In genomic region chr4:54971474-54971950, GRCh38 we compare ENCODE assay signal across 8 cellular contexts.
DNase-seq lines count a peak whose midpoint lies in the region; ATAC-seq and TF ChIP-seq lines count a peak whose summit lies in the region.
"Had no signal": no experiment of that assay in that cellular context is flagged by ENCODE, and none has a peak within 500 bp of the region (broad histone marks: within the 10 kb centered on the region; RNA-seq: fewer than 3 reads in every experiment).

No MANE protein-coding gene starts in this region.

- H3K27ac ChIP-seq in GM23338 (ENCODE audit: low read depth) (no peak overlapping the region), foreskin keratinocyte (no peak overlapping the region), psoas muscle (no peak overlapping the region)

- H3K79me2 ChIP-seq in GM23338 (replicated peaks; ENCODE audit: insufficient read depth): no peaks in the 10 kb centered on the region

- ATAC-seq in GM23338 (peak; percentile 94), foreskin keratinocyte (peak; percentile 83), psoas muscle (no peak)
- ATAC-seq in activated CD8-positive, alpha-beta memory T cell treated with anti-CD3 and anti-CD28 coated beads, Interleukin-2, amount 10 ng/mL, durations not matched to agents 7 days and 5 days: no peak

- intact Hi-C loops in psoas muscle (cut with DNase I): no loop called here

- H3K4me1 ChIP-seq in GM23338 (ENCODE audit: insufficient read depth) (no peaks in the 10 kb centered on the region), foreskin keratinocyte (no peaks in the 10 kb centered on the region), psoas muscle (no peaks in the 10 kb centered on the region)

- H3K27me3 ChIP-seq in GM23338 (ENCODE audit: insufficient read depth) (no peaks in the 10 kb centered on the region), foreskin keratinocyte (peaks cover 5% of the 10 kb centered on the region), psoas muscle (ENCODE audit: insufficient read depth in 3 of 3, low read length in 2 of 3) (peaks cover 0 to 1% (median 0%) of the 10 kb centered on the region in 3 donors)

- H3K9me2 ChIP-seq in GM23338 (ENCODE audit: insufficient read depth): 0 out of 2 replicates have a peak, but pooled peaks cover 4% of the 10 kb centered on the region

- no peaks in the 10 kb centered on the region for H3K36me3 Mint-ChIP-seq in GM23338 (ENCODE audit: low read depth)
- no peaks in the 10 kb centered on the region for H3K36me3 Mint-ChIP-seq in activated CD8-positive, alpha-beta memory T cell treated with anti-CD3 and anti-CD28 coated beads, Interleukin-2, amount 10 ng/mL, durations not matched to agents 7 days and 5 days
- H3K36me3 Mint-ChIP-seq: activated naive CD8-positive, alpha-beta T cell had no signal

- no peaks in the 10 kb centered on the region for H3K27me3 Mint-ChIP-seq in GM23338 (ENCODE audit: insufficient read depth, low read depth, poor library complexity)
- no peaks in the 10 kb centered on the region for H3K27me3 Mint-ChIP-seq in activated CD8-positive, alpha-beta memory T cell treated with anti-CD3 and anti-CD28 coated beads, Interleukin-2, amount 10 ng/mL, durations not matched to agents 7 days and 5 days

- peaks cover 4% of the 10 kb centered on the region; the same call in 2 of the 3 replicates for H3K4me1 Mint-ChIP-seq in GM23338
- no peaks in the 10 kb centered on the region for H3K4me1 Mint-ChIP-seq in activated CD8-positive, alpha-beta memory T cell treated with anti-CD3 and anti-CD28 coated beads, Interleukin-2, amount 10 ng/mL, durations not matched to agents 7 days and 5 days

- peak; percentile 78 to 99 for TF ChIP-seq CTCF in GM23338 (conservative IDR thresholded peaks at IDR 0.05; ENCODE audit: low read depth in 2 of 2)
- peak; percentile 85 for TF ChIP-seq CTCF in foreskin keratinocyte (conservative IDR thresholded peaks at IDR 0.05)
- peak; percentile 50 for TF ChIP-seq CTCF in psoas muscle (IDR thresholded peaks at IDR 0.05)

- no peaks in the 10 kb centered on the region for H3K9me3 ChIP-seq in psoas muscle

- 2 to 5% (median 5%) methylated on average over 7 of the region's 7 CpGs for WGBS in psoas muscle, 3 donors

- no peaks in the 10 kb centered on the region for H3K36me3 ChIP-seq in GM23338 (ENCODE audit: insufficient read depth)
- H3K36me3 ChIP-seq in psoas muscle (ENCODE audit: insufficient read depth in 1 of 2, low read depth in 1 of 2): no peaks in the 10 kb centered on the region

- H4K20me1 ChIP-seq in GM23338 (replicated peaks; ENCODE audit: insufficient read depth): no peaks in the 10 kb centered on the region

- H2AFZ ChIP-seq in GM23338: no peak overlapping the region

- H3K4me3 Mint-ChIP-seq in GM23338: no peak overlapping the region
- H3K4me3 Mint-ChIP-seq in activated CD8-positive, alpha-beta memory T cell treated with anti-CD3 and anti-CD28 coated beads, Interleukin-2, amount 10 ng/mL, durations not matched to agents 7 days and 5 days: no peak overlapping the region
- H3K4me3 Mint-ChIP-seq: activated naive CD8-positive, alpha-beta T cell had no signal

- CTCF ChIA-PET in activated CD8-positive, alpha-beta memory T cell treated with anti-CD3 and anti-CD28 coated beads, Interleukin-2, amount 10 ng/mL, durations not matched to agents 7 days and 5 days (lab: Charles Lee): interaction anchor here (0.8 kb wide), 1 partner anchor 766 kb away, joined by 4 read pairs; no protein-coding TSS in a partner anchor

- no peak overlapping the region for H3K4me2 ChIP-seq in GM23338

- H3K4me3 ChIP-seq in GM23338: no peak overlapping the region
- no peak overlapping the region for H3K4me3 ChIP-seq in psoas muscle

- H3F3A ChIP-seq in GM23338 (replicated peaks; ENCODE audit: low read depth): no peaks in the 10 kb centered on the region

- no peak overlapping the region for H3K27ac Mint-ChIP-seq in GM23338
- H3K27ac Mint-ChIP-seq in activated CD8-positive, alpha-beta memory T cell treated with anti-CD3 and anti-CD28 coated beads, Interleukin-2, amount 10 ng/mL, durations not matched to agents 7 days and 5 days: no peak overlapping the region
- H3K27ac Mint-ChIP-seq: activated naive CD8-positive, alpha-beta T cell had no signal

- DNase-seq in GM04503 (ENCODE audit: low read depth) (peak; percentile 8), GM23338 (ENCODE audit: low spot score) (peak; percentile 82), NCI-H1417 treated with DMSO at 0.1 percent for 48 hours (lab: John Stamatoyannopoulos, UW) (peak; percentile 33), SW480 (ENCODE audit: low spot score) (peak; percentile 12), foreskin keratinocyte (peak; percentile 8 to 46), psoas muscle (no peak)
- no peak for DNase-seq in activated CD8-positive, alpha-beta memory T cell treated with anti-CD3 and anti-CD28 coated beads, Interleukin-2, amount 10 ng/mL, durations not matched to agents 7 days and 5 days

- no peaks in the 10 kb centered on the region for H3K9me3 Mint-ChIP-seq in GM23338
- H3K9me3 Mint-ChIP-seq in activated CD8-positive, alpha-beta memory T cell treated with anti-CD3 and anti-CD28 coated beads, Interleukin-2, amount 10 ng/mL, durations not matched to agents 7 days and 5 days (ENCODE audit: low read depth): no peaks in the 10 kb centered on the region

TF ChIP-seq in GM23338, 12 proteins besides CTCF, POLR2A, EP300 and RAD21:
- no peak for TF ChIP-seq ZNF331 (CRISPR knock-in tag; IDR thresholded peaks at IDR 0.05; ENCODE audit: low read depth)
- TF ChIP-seq, protein P1, sequence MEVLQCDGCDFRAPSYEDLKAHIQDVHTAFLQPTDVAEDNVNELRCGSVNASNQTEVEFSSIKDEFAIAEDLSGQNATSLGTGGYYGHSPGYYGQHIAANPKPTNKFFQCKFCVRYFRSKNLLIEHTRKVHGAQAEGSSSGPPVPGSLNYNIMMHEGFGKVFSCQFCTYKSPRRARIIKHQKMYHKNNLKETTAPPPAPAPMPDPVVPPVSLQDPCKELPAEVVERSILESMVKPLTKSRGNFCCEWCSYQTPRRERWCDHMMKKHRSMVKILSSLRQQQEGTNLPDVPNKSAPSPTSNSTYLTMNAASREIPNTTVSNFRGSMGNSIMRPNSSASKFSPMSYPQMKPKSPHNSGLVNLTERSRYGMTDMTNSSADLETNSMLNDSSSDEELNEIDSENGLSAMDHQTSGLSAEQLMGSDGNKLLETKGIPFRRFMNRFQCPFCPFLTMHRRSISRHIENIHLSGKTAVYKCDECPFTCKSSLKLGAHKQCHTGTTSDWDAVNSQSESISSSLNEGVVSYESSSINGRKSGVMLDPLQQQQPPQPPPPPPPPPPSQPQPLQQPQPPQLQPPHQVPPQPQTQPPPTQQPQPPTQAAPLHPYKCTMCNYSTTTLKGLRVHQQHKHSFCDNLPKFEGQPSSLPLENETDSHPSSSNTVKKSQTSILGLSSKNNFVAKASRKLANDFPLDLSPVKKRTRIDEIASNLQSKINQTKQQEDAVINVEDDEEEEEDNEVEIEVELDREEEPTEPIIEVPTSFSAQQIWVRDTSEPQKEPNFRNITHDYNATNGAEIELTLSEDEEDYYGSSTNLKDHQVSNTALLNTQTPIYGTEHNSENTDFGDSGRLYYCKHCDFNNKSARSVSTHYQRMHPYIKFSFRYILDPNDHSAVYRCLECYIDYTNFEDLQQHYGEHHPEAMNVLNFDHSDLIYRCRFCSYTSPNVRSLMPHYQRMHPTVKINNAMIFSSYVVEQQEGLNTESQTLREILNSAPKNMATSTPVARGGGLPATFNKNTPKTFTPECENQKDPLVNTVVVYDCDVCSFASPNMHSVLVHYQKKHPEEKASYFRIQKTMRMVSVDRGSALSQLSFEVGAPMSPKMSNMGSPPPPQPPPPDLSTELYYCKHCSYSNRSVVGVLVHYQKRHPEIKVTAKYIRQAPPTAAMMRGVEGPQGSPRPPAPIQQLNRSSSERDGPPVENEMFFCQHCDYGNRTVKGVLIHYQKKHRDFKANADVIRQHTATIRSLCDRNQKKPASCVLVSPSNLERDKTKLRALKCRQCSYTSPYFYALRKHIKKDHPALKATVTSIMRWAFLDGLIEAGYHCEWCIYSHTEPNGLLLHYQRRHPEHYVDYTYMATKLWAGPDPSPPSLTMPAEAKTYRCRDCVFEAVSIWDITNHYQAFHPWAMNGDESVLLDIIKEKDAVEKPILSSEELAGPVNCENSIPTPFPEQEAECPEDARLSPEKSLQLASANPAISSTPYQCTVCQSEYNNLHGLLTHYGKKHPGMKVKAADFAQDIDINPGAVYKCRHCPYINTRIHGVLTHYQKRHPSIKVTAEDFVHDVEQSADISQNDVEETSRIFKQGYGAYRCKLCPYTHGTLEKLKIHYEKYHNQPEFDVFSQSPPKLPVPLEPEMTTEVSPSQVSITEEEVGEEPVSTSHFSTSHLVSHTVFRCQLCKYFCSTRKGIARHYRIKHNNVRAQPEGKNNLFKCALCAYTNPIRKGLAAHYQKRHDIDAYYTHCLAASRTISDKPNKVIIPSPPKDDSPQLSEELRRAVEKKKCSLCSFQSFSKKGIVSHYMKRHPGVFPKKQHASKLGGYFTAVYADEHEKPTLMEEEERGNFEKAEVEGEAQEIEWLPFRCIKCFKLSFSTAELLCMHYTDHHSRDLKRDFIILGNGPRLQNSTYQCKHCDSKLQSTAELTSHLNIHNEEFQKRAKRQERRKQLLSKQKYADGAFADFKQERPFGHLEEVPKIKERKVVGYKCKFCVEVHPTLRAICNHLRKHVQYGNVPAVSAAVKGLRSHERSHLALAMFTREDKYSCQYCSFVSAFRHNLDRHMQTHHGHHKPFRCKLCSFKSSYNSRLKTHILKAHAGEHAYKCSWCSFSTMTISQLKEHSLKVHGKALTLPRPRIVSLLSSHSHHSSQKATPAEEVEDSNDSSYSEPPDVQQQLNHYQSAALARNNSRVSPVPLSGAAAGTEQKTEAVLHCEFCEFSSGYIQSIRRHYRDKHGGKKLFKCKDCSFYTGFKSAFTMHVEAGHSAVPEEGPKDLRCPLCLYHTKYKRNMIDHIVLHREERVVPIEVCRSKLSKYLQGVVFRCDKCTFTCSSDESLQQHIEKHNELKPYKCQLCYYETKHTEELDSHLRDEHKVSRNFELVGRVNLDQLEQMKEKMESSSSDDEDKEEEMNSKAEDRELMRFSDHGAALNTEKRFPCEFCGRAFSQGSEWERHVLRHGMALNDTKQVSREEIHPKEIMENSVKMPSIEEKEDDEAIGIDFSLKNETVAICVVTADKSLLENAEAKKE (CRISPR knock-in tag; IDR thresholded peaks at IDR 0.05): 0 out of 2 replicates have a peak, but pooled peaks have one; percentile 11

Comparison
In these comparisons a context has a peak if more than half of its experiments do, and no peak if none do; other contexts are left out.
1. DNase-seq: peak in GM04503 (single experiment), GM23338 (single experiment), NCI-H1417 treated with DMSO at 0.1 percent for 48 hours (single experiment), SW480 (single experiment) and foreskin keratinocyte (2 of 2); none in psoas muscle (0 of 2) and activated CD8-positive, alpha-beta memory T cell treated with anti-CD3 and anti-CD28 coated beads, Interleukin-2, amount 10 ng/mL, durations not matched to agents 7 days and 5 days (single experiment).
2. ATAC-seq: peak in GM23338 (single experiment) and foreskin keratinocyte (single experiment); none in psoas muscle (0 of 4) and activated CD8-positive, alpha-beta memory T cell treated with anti-CD3 and anti-CD28 coated beads, Interleukin-2, amount 10 ng/mL, durations not matched to agents 7 days and 5 days (single experiment).
3. Peak in every context shown above with its lines, with median percentiles within 50 percentile points of each other: CTCF ChIP-seq.